In the genomic region with DNA sequence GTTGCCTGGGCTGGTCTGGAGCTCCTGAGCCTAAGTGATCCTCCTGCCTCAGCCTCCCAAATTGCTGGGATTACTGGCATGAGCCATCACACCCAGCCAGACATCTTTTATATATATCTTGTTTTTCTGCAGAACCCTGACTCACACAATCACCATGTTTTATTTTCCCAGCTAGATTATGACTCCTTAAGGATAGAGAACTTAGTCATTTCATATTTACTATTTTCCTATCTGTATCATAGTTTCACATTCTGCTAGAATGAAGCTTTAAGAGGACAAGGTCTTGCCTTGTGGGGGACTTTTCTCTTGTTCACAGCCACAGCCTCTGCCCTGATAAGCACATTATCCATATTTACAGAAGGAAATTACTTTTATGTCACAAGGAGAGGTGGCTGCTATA, we compare ENCODE assay signal across 1 cellular context.
TF ChIP-seq lines count a peak whose summit lies in the region.

No MANE protein-coding gene starts in this region.

TF ChIP-seq in IMR-90, 13 proteins besides CTCF, POLR2A, EP300 and RAD21 (continued from another document):
- TF ChIP-seq USF2 (IDR thresholded peaks at IDR 0.05; ENCODE audit: low read depth, low read length) (no peak), SMC3 (IDR thresholded peaks at IDR 0.05; ENCODE audit: low read depth, low read length) (no peak), CHD1 (IDR thresholded peaks at IDR 0.05; ENCODE audit: low read depth, low read length) (no peak), FOS (IDR thresholded peaks at IDR 0.05; ENCODE audit: low read depth, low read length) (peak; percentile 66; the same call in 1 of the 2 replicates), CEBPB (IDR thresholded peaks at IDR 0.05; ENCODE audit: low read depth, low read length) (no peak), NFE2L2 (IDR thresholded peaks at IDR 0.05; ENCODE audit: low read depth, low read length) (no peak), RCOR1 (IDR thresholded peaks at IDR 0.05; ENCODE audit: insufficient replicate concordance, low read length) (no peak), BHLHE40 (IDR thresholded peaks at IDR 0.05; ENCODE audit: low read depth, low read length) (peak; percentile 14; the same call in 1 of the 2 replicates)
- TF ChIP-seq, protein P1, sequence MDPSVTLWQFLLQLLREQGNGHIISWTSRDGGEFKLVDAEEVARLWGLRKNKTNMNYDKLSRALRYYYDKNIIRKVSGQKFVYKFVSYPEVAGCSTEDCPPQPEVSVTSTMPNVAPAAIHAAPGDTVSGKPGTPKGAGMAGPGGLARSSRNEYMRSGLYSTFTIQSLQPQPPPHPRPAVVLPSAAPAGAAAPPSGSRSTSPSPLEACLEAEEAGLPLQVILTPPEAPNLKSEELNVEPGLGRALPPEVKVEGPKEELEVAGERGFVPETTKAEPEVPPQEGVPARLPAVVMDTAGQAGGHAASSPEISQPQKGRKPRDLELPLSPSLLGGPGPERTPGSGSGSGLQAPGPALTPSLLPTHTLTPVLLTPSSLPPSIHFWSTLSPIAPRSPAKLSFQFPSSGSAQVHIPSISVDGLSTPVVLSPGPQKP (IDR thresholded peaks at IDR 0.05; ENCODE audit: borderline replicate concordance, low read depth, low read length): no peak
